Comparison of ENCODE assay signal across 8 cellular contexts in genomic region chr2:27303093-27304025, GRCh38. TPM values are rescaled to one million over a fixed set of nuclear protein-coding genes. Genes with fewer than 3 reads are reported as not detected.
A peak's percentile ranks its signal among the peaks of the same experiment; 100 is the strongest.
DNase-seq lines count a peak whose midpoint lies in the region; ATAC-seq, FAIRE-seq and TF ChIP-seq lines count a peak whose summit lies in the region.

No MANE protein-coding gene starts in this region.

- 26% methylated on average over 25 of the region's 25 CpGs for WGBS in prostate gland

- peaks cover 10% of the 10 kb centered on the region for H3K4me1 ChIP-seq in prostate gland (replicated peaks)

- peaks cover 17% of the 10 kb centered on the region for H3K27me3 ChIP-seq in MG63
- peaks cover 3% of the 10 kb centered on the region for H3K27me3 ChIP-seq in prostate gland (replicated peaks; ENCODE audit: insufficient read depth)

- peak; percentile 75 for FAIRE-seq in RCC 7860 (lab: Jason Lieb, UNC)

- intact Hi-C loops in head of caudate nucleus (cut with DNase I) (no loop called here), prostate gland (cut with DNase I) (no loop called here)

- peak; percentile 77 to 86 (median 86) for TF ChIP-seq CTCF in prostate gland (IDR thresholded peaks at IDR 0.05)

- H3K36me3 ChIP-seq in MG63, result no peaks in the 10 kb centered on the region
- no peaks in the 10 kb centered on the region for H3K36me3 ChIP-seq in prostate gland

- no peak overlapping the region for H3K27ac ChIP-seq in prostate gland

- H3K9me3 ChIP-seq in MG63 (peaks cover 2% of the 10 kb centered on the region; the same call in 1 of the 2 replicates), prostate gland (no peaks in the 10 kb centered on the region)

- H3K36me3 Mint-ChIP-seq in activated naive CD4-positive, alpha-beta T cell treated with anti-CD3 and anti-CD28 coated beads, Interleukin-2, amount 50 U/mL, for 72 hours, result peaks cover 0 to under 1% of the 10 kb centered on the region in 2 donors

- ATAC-seq in activated naive CD4-positive, alpha-beta T cell treated with anti-CD3 and anti-CD28 coated beads, Interleukin-2, amount 50 U/mL, for 72 hours, result peak; percentile 69 to 87
- ATAC-seq in GM19328 (IDR thresholded peaks at IDR 0.05; ENCODE audit: unreplicated experiment) (no peak), HG03159 (IDR thresholded peaks at IDR 0.05; ENCODE audit: unreplicated experiment) (no peak)

- no peaks in the 10 kb centered on the region for H3K9me3 Mint-ChIP-seq in activated naive CD4-positive, alpha-beta T cell treated with anti-CD3 and anti-CD28 coated beads, Interleukin-2, amount 50 U/mL, for 72 hours

- H3K4me3 ChIP-seq in MG63 (peak overlapping the region; percentile 34), prostate gland (peak overlapping the region; percentile 7 to 11)

- peak; percentile 37 for DNase-seq in GF-D8 (lab: John Stamatoyannopoulos, UW)
- peak; percentile 61 for DNase-seq in MG63
- DNase-seq in RCC 7860 (ENCODE audit: low spot score), result peak; percentile 66
- DNase-seq in activated naive CD4-positive, alpha-beta T cell treated with anti-CD3 and anti-CD28 coated beads, Interleukin-2, amount 50 U/mL, for 72 hours (ENCODE audit: low spot score in 2 of 2), result peak; percentile 55 to 62
- peak in 31 of 42 donors; percentile 21 to 80 (median 48) for DNase-seq in head of caudate nucleus
- peak; percentile 40 for DNase-seq in prostate gland (ENCODE audit: low spot score)

- no peak overlapping the region for H3K27ac Mint-ChIP-seq in activated naive CD4-positive, alpha-beta T cell treated with anti-CD3 and anti-CD28 coated beads, Interleukin-2, amount 50 U/mL, for 72 hours

- no peak for TF ChIP-seq POLR2A in prostate gland (IDR thresholded peaks at IDR 0.05)

RNA-seq across cellular contexts. Expression of gene UCN, which starts 4.9 kb away (rescaled TPM):
- total RNA-seq in MG63 (2014; rRNA removed; shearing (Covaris generic); ENCODE audit: low replicate concordance), result 1.3 TPM in 1 of 2 replicates, not detected in the other
- 1 to 10 TPM; 1.6 to 3.6 TPM for total RNA-seq in activated naive CD4-positive, alpha-beta T cell treated with anti-CD3 and anti-CD28 coated beads, Interleukin-2, amount 50 U/mL, for 72 hours
- total RNA-seq in prostate gland, result 10 to 100 TPM in 1 of 2 donors, 1 to 10 TPM in 1; 4.2 to 11.2 TPM

RNA-seq across cellular contexts. Expression of gene MPV17, which starts 19.5 kb away (rescaled TPM):
- 66.5 and 72.4 TPM in 2 replicates for total RNA-seq in MG63 (2014; rRNA removed; shearing (Covaris generic); ENCODE audit: low replicate concordance)
- 100 to 1,000 TPM in 1 of 2 donors, 10 to 100 TPM in 1; 90.1 to 111 TPM for total RNA-seq in activated naive CD4-positive, alpha-beta T cell treated with anti-CD3 and anti-CD28 coated beads, Interleukin-2, amount 50 U/mL, for 72 hours
- 10 to 100 TPM; 82.5 to 90.3 TPM for total RNA-seq in prostate gland

RNA-seq across cellular contexts. Expression of gene TRIM54, which starts 21.1 kb away (rescaled TPM):
- 2.1 TPM in 1 of 2 replicates, not detected in the other for total RNA-seq in MG63 (2014; rRNA removed; shearing (Covaris generic); ENCODE audit: low replicate concordance)
- total RNA-seq in activated naive CD4-positive, alpha-beta T cell treated with anti-CD3 and anti-CD28 coated beads, Interleukin-2, amount 50 U/mL, for 72 hours, result not detected
- total RNA-seq in prostate gland, result 10 to 100 TPM in 1 of 2 donors, 1 to 10 TPM in 1; 2.8 to 17.9 TPM

RNA-seq across cellular contexts. Expression of gene DNAJC5G, which starts 28.1 kb away (rescaled TPM):
- total RNA-seq in MG63 (2014; rRNA removed; shearing (Covaris generic); ENCODE audit: low replicate concordance), result not detected in 2 replicates
- total RNA-seq in activated naive CD4-positive, alpha-beta T cell treated with anti-CD3 and anti-CD28 coated beads, Interleukin-2, amount 50 U/mL, for 72 hours, result not detected
- total RNA-seq in prostate gland, result 10 to 100 TPM in 1 of 2 donors, not detected in 1; 16.1 TPM

RNA-seq across cellular contexts. Expression of gene SLC30A3, which starts 40.5 kb away (rescaled TPM):
- not detected in 2 replicates for total RNA-seq in MG63 (2014; rRNA removed; shearing (Covaris generic); ENCODE audit: low replicate concordance)
- total RNA-seq in activated naive CD4-positive, alpha-beta T cell treated with anti-CD3 and anti-CD28 coated beads, Interleukin-2, amount 50 U/mL, for 72 hours, result under 1 TPM; 0.68 to 0.88 TPM
- total RNA-seq in prostate gland, result 100 to 1,000 TPM in 1 of 2 donors, not detected in 1; 102 TPM

Comparison
In these comparisons a context has a peak if more than half of its experiments do, and no peak if none do; other contexts are left out.
1. ATAC-seq: peak in activated naive CD4-positive, alpha-beta T cell treated with anti-CD3 and anti-CD28 coated beads, Interleukin-2, amount 50 U/mL, for 72 hours (2 of 2); none in GM19328 (single experiment) and HG03159 (single experiment).
2. Peak in every context shown above with its lines, with median percentiles within 50 percentile points of each other: DNase-seq.